21 cellular contexts compared by ENCODE assay signal in the genomic region with DNA sequence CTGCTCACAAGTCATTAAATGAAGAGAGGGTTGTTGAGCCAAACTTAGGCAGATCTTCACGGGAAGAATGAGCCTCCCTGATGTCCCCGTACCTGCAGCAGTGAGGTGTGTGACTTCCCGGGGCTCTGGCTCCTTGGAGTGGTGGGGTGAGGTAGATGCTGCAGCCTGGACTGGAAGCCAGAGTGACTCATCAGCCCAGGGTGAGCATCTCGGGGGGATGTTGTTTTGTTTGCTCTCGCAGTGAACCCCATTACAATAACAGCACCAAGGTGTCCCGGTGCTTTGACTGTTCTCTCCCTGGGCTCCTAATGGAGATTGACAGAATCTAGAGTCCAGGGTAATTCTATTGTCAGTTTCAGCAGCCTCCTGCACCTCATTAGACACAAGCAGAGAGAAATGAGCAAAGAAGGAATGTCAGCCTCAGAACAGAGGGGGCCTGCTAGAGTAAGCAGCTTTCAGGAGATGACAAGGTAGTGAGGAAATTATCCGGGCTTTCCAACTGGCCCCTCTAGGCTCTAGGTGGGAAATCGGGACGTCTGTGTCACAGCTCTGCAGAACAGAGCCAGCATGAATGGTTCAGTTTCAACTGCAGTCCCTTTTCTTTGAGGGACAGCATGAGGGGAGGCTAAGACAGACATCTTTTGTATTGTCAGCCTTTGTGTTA. TPM values are rescaled to one million over a fixed set of nuclear protein-coding genes. Genes with fewer than 3 reads are reported as not detected.
"Had no signal": no experiment of that assay in that cellular context is flagged by ENCODE, and none has a peak within 500 bp of the region (broad histone marks: within the 10 kb centered on the region; RNA-seq: fewer than 3 reads in every experiment).

No MANE protein-coding gene starts in this region.

- H3K4me1 ChIP-seq: left lung, right atrium auricular region, upper lobe of right lung had no signal

- H3K9me3 ChIP-seq: body of pancreas, left lung, right atrium auricular region, upper lobe of right lung had no signal

- H3K27me3 ChIP-seq: body of pancreas, right atrium auricular region, upper lobe of right lung had no signal

- H3K9me3 Mint-ChIP-seq: activated naive CD4-positive, alpha-beta T cell treated with anti-CD3 and anti-CD28 coated beads, Interleukin-2, amount 50 U/mL, for 24 hours; dendritic cell treated with granulocyte-macrophage colony-stimulating factor and Interleukin-4, amounts not matched to agents 40 ng/mL and 50 ng/mL, for 4 days; T-cell; T-helper 2 cell treated with Interferon-gamma antibody and Interleukin-4, amounts not matched to agents 5 μg/mL and 100 μg/mL, for 36 hours had no signal

- H3K27me3 Mint-ChIP-seq: activated naive CD4-positive, alpha-beta T cell treated with anti-CD3 and anti-CD28 coated beads, Interleukin-2, amount 50 U/mL, for 24 hours had no signal

- H3K36me3 ChIP-seq: left lung, right atrium auricular region, upper lobe of right lung had no signal

- DNase-seq: activated gamma-delta T cell treated with Interleukin-2 at 50 U/mL for 16 hours; activated T-cell treated with anti-CD3 and anti-CD28 coated beads, Interleukin-2, amount 50 U/mL, for 1 hour; anterior cingulate cortex; body of pancreas; effector CD8-positive, alpha-beta T cell; foreskin keratinocyte; kidney glomerular epithelial cell; left lung; mammary epithelial cell; midbrain; stimulated activated CD4-positive, alpha-beta T cell treated with anti-CD3 and anti-CD28 coated beads, Interleukin-4, amount 100 ng/mL, for 4 hours; stimulated activated naive CD8-positive, alpha-beta T cell treated with anti-CD3 and anti-CD28 coated beads, Interleukin-15, Interleukin-2, amounts not matched to agents 100 U/mL and 50 U/mL, for 24 hours; T-cell; upper lobe of right lung had no signal

- H3K36me3 Mint-ChIP-seq: activated naive CD4-positive, alpha-beta T cell treated with anti-CD3 and anti-CD28 coated beads, Interleukin-2, amount 50 U/mL, for 24 hours; T-cell had no signal

- H3K27ac ChIP-seq: body of pancreas, foreskin keratinocyte, left lung, right atrium auricular region, upper lobe of right lung had no signal

- H3K4me1 Mint-ChIP-seq: activated naive CD4-positive, alpha-beta T cell treated with anti-CD3 and anti-CD28 coated beads, Interleukin-2, amount 50 U/mL, for 24 hours; T-cell had no signal

- H3K4me3 ChIP-seq: body of pancreas, left lung, right atrium auricular region, upper lobe of right lung had no signal

- ATAC-seq: body of pancreas; foreskin keratinocyte; left lung; stimulated activated naive CD8-positive, alpha-beta T cell treated with anti-CD3 and anti-CD28 coated beads, Interleukin-15, Interleukin-2, amounts not matched to agents 100 U/mL and 50 U/mL, for 24 hours; T-cell; upper lobe of right lung had no signal

- H3K27ac Mint-ChIP-seq: activated naive CD4-positive, alpha-beta T cell treated with anti-CD3 and anti-CD28 coated beads, Interleukin-2, amount 50 U/mL, for 24 hours; dendritic cell treated with granulocyte-macrophage colony-stimulating factor and Interleukin-4, amounts not matched to agents 40 ng/mL and 50 ng/mL, for 4 days; nephron; progenitor cell of endocrine pancreas; T-cell; T-helper 2 cell treated with Interferon-gamma antibody and Interleukin-4, amounts not matched to agents 5 μg/mL and 100 μg/mL, for 36 hours had no signal

- H3K4me3 Mint-ChIP-seq: activated naive CD4-positive, alpha-beta T cell treated with anti-CD3 and anti-CD28 coated beads, Interleukin-2, amount 50 U/mL, for 24 hours; dendritic cell treated with granulocyte-macrophage colony-stimulating factor and Interleukin-4, amounts not matched to agents 40 ng/mL and 50 ng/mL, for 4 days; nephron; T-cell; T-helper 2 cell treated with Interferon-gamma antibody and Interleukin-4, amounts not matched to agents 5 μg/mL and 100 μg/mL, for 36 hours had no signal

RNA-seq across cellular contexts. Expression of a gene that starts 36.0 kb away (rescaled TPM):
- total RNA-seq: foreskin keratinocyte, osteocyte had no signal
- polyA plus RNA-seq: mammary epithelial cell had no signal
